Comparison of ENCODE assay signal across 1 cellular context in the genomic region with DNA sequence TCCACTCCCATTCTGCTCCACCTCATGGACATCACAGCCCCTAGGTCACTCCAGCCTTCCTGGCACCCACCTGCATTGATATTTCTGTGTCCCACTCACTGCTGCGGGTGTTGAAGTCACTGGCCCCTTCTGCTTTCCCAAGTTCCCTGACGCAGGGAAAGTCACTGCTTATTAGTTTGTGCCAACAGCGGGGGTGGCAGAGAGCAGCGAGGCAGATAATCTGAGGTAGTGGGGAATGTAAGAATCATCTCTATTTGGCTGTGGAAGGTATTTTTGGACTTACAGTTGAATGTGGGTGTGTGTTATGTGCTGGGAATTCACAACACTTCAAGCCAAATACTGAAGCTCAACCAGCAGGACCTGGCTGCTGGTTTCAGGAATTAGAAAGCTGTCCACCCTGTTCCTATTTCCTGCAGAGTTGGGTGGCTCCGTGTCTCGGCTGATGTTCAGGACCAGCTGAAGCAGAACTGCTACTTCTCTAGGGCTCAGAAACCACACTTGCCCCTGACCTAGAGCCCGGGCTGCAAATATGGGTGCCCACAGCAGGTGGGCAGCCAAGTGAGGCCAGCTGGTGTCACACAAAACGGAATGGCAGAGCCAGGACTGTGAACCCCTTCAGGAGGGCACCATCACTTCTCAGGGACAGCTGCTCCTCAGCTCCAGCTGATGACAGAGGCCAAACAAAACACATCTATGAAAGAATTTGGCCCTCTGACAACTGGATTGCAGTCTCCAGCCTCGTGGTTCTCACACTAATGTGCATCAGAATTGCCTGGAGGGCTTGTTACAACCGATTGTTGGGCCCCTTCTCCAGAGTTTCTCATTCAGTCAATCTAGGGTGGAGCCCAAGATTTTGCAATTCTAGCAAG.
TF ChIP-seq lines count a peak whose summit lies in the region.

No MANE protein-coding gene starts in this region.

TF ChIP-seq in H1, 55 proteins besides CTCF, POLR2A, EP300 and RAD21 (continued from another document):
- TF ChIP-seq, protein P1, sequence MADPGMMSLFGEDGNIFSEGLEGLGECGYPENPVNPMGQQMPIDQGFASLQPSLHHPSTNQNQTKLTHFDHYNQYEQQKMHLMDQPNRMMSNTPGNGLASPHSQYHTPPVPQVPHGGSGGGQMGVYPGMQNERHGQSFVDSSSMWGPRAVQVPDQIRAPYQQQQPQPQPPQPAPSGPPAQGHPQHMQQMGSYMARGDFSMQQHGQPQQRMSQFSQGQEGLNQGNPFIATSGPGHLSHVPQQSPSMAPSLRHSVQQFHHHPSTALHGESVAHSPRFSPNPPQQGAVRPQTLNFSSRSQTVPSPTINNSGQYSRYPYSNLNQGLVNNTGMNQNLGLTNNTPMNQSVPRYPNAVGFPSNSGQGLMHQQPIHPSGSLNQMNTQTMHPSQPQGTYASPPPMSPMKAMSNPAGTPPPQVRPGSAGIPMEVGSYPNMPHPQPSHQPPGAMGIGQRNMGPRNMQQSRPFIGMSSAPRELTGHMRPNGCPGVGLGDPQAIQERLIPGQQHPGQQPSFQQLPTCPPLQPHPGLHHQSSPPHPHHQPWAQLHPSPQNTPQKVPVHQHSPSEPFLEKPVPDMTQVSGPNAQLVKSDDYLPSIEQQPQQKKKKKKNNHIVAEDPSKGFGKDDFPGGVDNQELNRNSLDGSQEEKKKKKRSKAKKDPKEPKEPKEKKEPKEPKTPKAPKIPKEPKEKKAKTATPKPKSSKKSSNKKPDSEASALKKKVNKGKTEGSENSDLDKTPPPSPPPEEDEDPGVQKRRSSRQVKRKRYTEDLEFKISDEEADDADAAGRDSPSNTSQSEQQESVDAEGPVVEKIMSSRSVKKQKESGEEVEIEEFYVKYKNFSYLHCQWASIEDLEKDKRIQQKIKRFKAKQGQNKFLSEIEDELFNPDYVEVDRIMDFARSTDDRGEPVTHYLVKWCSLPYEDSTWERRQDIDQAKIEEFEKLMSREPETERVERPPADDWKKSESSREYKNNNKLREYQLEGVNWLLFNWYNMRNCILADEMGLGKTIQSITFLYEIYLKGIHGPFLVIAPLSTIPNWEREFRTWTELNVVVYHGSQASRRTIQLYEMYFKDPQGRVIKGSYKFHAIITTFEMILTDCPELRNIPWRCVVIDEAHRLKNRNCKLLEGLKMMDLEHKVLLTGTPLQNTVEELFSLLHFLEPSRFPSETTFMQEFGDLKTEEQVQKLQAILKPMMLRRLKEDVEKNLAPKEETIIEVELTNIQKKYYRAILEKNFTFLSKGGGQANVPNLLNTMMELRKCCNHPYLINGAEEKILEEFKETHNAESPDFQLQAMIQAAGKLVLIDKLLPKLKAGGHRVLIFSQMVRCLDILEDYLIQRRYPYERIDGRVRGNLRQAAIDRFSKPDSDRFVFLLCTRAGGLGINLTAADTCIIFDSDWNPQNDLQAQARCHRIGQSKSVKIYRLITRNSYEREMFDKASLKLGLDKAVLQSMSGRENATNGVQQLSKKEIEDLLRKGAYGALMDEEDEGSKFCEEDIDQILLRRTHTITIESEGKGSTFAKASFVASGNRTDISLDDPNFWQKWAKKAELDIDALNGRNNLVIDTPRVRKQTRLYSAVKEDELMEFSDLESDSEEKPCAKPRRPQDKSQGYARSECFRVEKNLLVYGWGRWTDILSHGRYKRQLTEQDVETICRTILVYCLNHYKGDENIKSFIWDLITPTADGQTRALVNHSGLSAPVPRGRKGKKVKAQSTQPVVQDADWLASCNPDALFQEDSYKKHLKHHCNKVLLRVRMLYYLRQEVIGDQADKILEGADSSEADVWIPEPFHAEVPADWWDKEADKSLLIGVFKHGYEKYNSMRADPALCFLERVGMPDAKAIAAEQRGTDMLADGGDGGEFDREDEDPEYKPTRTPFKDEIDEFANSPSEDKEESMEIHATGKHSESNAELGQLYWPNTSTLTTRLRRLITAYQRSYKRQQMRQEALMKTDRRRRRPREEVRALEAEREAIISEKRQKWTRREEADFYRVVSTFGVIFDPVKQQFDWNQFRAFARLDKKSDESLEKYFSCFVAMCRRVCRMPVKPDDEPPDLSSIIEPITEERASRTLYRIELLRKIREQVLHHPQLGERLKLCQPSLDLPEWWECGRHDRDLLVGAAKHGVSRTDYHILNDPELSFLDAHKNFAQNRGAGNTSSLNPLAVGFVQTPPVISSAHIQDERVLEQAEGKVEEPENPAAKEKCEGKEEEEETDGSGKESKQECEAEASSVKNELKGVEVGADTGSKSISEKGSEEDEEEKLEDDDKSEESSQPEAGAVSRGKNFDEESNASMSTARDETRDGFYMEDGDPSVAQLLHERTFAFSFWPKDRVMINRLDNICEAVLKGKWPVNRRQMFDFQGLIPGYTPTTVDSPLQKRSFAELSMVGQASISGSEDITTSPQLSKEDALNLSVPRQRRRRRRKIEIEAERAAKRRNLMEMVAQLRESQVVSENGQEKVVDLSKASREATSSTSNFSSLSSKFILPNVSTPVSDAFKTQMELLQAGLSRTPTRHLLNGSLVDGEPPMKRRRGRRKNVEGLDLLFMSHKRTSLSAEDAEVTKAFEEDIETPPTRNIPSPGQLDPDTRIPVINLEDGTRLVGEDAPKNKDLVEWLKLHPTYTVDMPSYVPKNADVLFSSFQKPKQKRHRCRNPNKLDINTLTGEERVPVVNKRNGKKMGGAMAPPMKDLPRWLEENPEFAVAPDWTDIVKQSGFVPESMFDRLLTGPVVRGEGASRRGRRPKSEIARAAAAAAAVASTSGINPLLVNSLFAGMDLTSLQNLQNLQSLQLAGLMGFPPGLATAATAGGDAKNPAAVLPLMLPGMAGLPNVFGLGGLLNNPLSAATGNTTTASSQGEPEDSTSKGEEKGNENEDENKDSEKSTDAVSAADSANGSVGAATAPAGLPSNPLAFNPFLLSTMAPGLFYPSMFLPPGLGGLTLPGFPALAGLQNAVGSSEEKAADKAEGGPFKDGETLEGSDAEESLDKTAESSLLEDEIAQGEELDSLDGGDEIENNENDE (IDR thresholded peaks at IDR 0.05; ENCODE audit: insufficient replicate concordance, low read length) = no peak
- TF ChIP-seq RNF2 (IDR thresholded peaks at IDR 0.05; ENCODE audit: borderline replicate concordance, low read depth, low read length, missing control alignments, poor library complexity, severe bottlenecking) = no peak
- no peak for TF ChIP-seq NRF1 (IDR thresholded peaks at IDR 0.05; ENCODE audit: low read depth, low read length)
- no peak for TF ChIP-seq RBBP5 (IDR thresholded peaks at IDR 0.05; ENCODE audit: borderline replicate concordance, low read depth, low read length)
- no peak for TF ChIP-seq HDAC2 (IDR thresholded peaks at IDR 0.05; ENCODE audit: borderline replicate concordance in 1 of 2, low read depth in 2 of 2, low read length in 2 of 2)
- TF ChIP-seq PHF8 (conservative IDR thresholded peaks at IDR 0.05; ENCODE audit: low read depth, low read length) = no peak
- no peak for TF ChIP-seq CHD1 (IDR thresholded peaks at IDR 0.05; ENCODE audit: low read depth, low read length)
- TF ChIP-seq JUN (IDR thresholded peaks at IDR 0.05; ENCODE audit: low read depth, low read length) = no peak
- TF ChIP-seq CBX8 (IDR thresholded peaks at IDR 0.05; ENCODE audit: borderline replicate concordance, low read depth, low read length) = no peak
- TF ChIP-seq GABPA (IDR thresholded peaks at IDR 0.05; ENCODE audit: borderline replicate concordance, insufficient read depth, low read length) = no peak
